23 cellular contexts compared by ENCODE assay signal in the genomic region with DNA sequence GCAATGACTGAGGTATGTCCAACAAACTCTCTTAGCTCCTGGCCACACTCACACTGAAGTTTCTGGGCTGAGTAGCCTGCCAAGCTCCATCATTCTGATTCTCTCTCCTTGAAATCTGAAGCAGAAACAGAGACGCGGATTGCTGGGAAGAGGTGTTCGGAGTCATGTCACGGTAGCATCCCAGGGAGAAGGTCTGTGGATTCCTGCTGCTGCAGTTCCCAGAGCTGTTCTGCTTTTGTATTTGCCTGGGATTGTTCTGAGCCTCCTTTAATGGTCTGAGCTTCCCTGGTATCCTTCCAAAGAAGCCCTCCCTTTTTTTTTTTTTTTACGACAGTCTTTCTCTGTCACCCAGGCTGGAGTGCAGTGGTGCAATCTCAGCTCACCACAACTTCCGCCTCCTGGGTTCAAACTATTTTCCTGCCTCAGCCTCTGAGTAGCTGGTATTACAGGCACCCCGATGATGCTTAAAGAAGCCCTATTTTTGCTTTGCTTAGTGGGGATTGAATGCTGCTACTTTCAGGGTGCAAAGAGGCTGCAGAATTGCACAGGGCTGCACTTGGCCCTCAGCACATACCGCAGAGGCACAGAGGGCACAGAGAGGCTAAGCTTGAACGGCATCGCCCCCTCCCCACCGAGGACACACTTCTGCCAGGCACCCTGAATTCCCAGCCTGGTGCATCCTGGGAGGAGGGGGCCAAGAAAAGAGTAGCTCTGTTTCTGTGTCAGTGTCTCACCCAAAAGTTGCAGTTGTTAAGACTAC.
A peak's percentile ranks its signal among the peaks of the same experiment; 100 is the strongest.
DNase-seq lines count a peak whose midpoint lies in the region; ATAC-seq and TF ChIP-seq lines count a peak whose summit lies in the region.
"Had no signal": no experiment of that assay in that cellular context is flagged by ENCODE, and none has a peak within 500 bp of the region (broad histone marks: within the 10 kb centered on the region; RNA-seq: fewer than 3 reads in every experiment).

No MANE protein-coding gene starts in this region.

- no peak for ATAC-seq in activated T-cell treated with anti-CD3 and anti-CD28 coated beads, Interleukin-2, amount 50 U/mL, for 72 hours (replicated peaks in 1 of 2)
- ATAC-seq: A549, HCT116 had no signal

- H2BK120ac ChIP-seq in mesendoderm (ENCODE audit: low read depth, low read length) = no peak overlapping the region

- H3K9me3 ChIP-seq in BLaER1 treated with 17β-estradiol and CSF1 and Interleukin-3, amounts not matched to agents 10 nM and 100 nM (replicated peaks in 1 of 11) = peaks cover 0 to 10% (median 0%) of the 10 kb centered on the region in 11 experiments; a peak in 3 of 22 replicates
- no peaks in the 10 kb centered on the region for H3K9me3 ChIP-seq in MG63
- no peaks in the 10 kb centered on the region for H3K9me3 ChIP-seq in SK-N-MC (ENCODE audit: low read depth, low read length)
- H3K9me3 ChIP-seq in vagina = no peaks in the 10 kb centered on the region
- H3K9me3 ChIP-seq: A549, left ventricle myocardium inferior, thoracic aorta had no signal

- no peak for TF ChIP-seq CTCF in vagina (IDR thresholded peaks at IDR 0.05)

- TF ChIP-seq POLR2A in vagina (IDR thresholded peaks at IDR 0.05) = no peak

- intact Hi-C loops in vagina (cut with DNase I) = no loop called here

- no CpG with 5 or more reads among the region's 11 CpGs for WGBS in mesendoderm (ENCODE audit: extremely low coverage, insufficient coverage, low lambda C conversion rate)

- no peak overlapping the region for H2AK5ac ChIP-seq in mesendoderm (ENCODE audit: low read length)

- H3K4me1 Mint-ChIP-seq in activated T-cell treated with anti-CD3 and anti-CD28 coated beads, Interleukin-2, amount 50 U/mL, for 72 hours (ENCODE audit: low read depth) = no peaks in the 10 kb centered on the region
- H3K4me1 Mint-ChIP-seq: activated CD4-positive, alpha-beta T cell treated with anti-CD3 and anti-CD28 coated beads, Interleukin-2, amount 10 ng/mL, durations not matched to agents 24 days and 14 days; naive B cell had no signal

- no peaks in the 10 kb centered on the region for H3K27me3 Mint-ChIP-seq in activated T-cell treated with anti-CD3 and anti-CD28 coated beads, Interleukin-2, amount 50 U/mL, for 72 hours (ENCODE audit: low read depth)
- H3K27me3 Mint-ChIP-seq: activated CD4-positive, alpha-beta T cell treated with anti-CD3 and anti-CD28 coated beads, Interleukin-2, amount 10 ng/mL, durations not matched to agents 24 days and 14 days; naive B cell; stimulated activated naive CD8-positive, alpha-beta T cell treated with anti-CD3 and anti-CD28 coated beads, Interleukin-15, Interleukin-2, amounts not matched to agents 100 ng/mL and 50 ng/mL, for 24 hours had no signal

- H3K18ac ChIP-seq in mesendoderm (ENCODE audit: low read length) = no peak overlapping the region

- no peak overlapping the region for H3K27ac Mint-ChIP-seq in activated T-cell treated with anti-CD3 and anti-CD28 coated beads, Interleukin-2, amount 50 U/mL, for 72 hours
- H3K27ac Mint-ChIP-seq: activated CD4-positive, alpha-beta T cell treated with anti-CD3 and anti-CD28 coated beads, Interleukin-2, amount 10 ng/mL, durations not matched to agents 24 days and 14 days; naive B cell; stimulated activated naive CD8-positive, alpha-beta T cell treated with anti-CD3 and anti-CD28 coated beads, Interleukin-15, Interleukin-2, amounts not matched to agents 100 ng/mL and 50 ng/mL, for 24 hours had no signal

- H3K4me1 ChIP-seq in BLaER1 treated with 17β-estradiol and CSF1 and Interleukin-3, amounts not matched to agents 10 nM and 100 nM = peaks cover 15 to 96% (median 68%) of the 10 kb centered on the region in 10 experiments
- H3K4me1 ChIP-seq in mesendoderm (ENCODE audit: control insufficient read depth, low read depth, low read length) (peaks cover 2% of the 10 kb centered on the region), vagina (no peaks in the 10 kb centered on the region)
- H3K4me1 ChIP-seq: A549, left ventricle myocardium inferior had no signal

- no peaks in the 10 kb centered on the region for H3K36me3 ChIP-seq in BLaER1 treated with 17β-estradiol and CSF1 and Interleukin-3, amounts not matched to agents 10 nM and 100 nM
- H3K36me3 ChIP-seq in MG63 = no peaks in the 10 kb centered on the region
- H3K36me3 ChIP-seq in SK-N-MC (ENCODE audit: insufficient read depth, low read length) = no peaks in the 10 kb centered on the region
- no peaks in the 10 kb centered on the region for H3K36me3 ChIP-seq in mesendoderm (ENCODE audit: control insufficient read depth, insufficient read depth, low read length)
- H3K36me3 ChIP-seq in vagina = no peaks in the 10 kb centered on the region
- H3K36me3 ChIP-seq: left ventricle myocardium inferior, thoracic aorta had no signal

- peak overlapping the region; percentile 20 to 76 (median 68); a peak in 19 of 22 replicates for H3K9ac ChIP-seq in BLaER1 treated with 17β-estradiol and CSF1 and Interleukin-3, amounts not matched to agents 10 nM and 100 nM
- H3K9ac ChIP-seq in SK-N-MC (ENCODE audit: insufficient read length) (peak overlapping the region; percentile 1), mesendoderm (ENCODE audit: low read length) (no peak overlapping the region)

- H3K27ac ChIP-seq in BLaER1 treated with 17β-estradiol and CSF1 and Interleukin-3, amounts not matched to agents 10 nM and 100 nM = peak overlapping the region; percentile 40 to 91 (median 80); a peak in 21 of 22 replicates
- H3K27ac ChIP-seq in SK-N-MC (peak overlapping the region; percentile 68), mesendoderm (ENCODE audit: low read depth, low read length) (no peak overlapping the region), vagina (no peak overlapping the region)
- H3K27ac ChIP-seq: A549, left ventricle myocardium inferior, RWPE1, thoracic aorta, VCaP had no signal

- H3K79me1 ChIP-seq in mesendoderm (ENCODE audit: low read length) = no peaks in the 10 kb centered on the region

- H4K8ac ChIP-seq in mesendoderm (ENCODE audit: low read depth, low read length) = no peak overlapping the region

- no peak overlapping the region for H2BK15ac ChIP-seq in mesendoderm (replicated peaks; ENCODE audit: low read depth)

- no peak overlapping the region for H3K23ac ChIP-seq in mesendoderm (ENCODE audit: low read length)

- no peaks in the 10 kb centered on the region for H4K20me1 ChIP-seq in BLaER1 treated with 17β-estradiol and CSF1 and Interleukin-3, amounts not matched to agents 10 nM and 100 nM

- DNase-seq in MG63 (peak; percentile 1), SK-N-MC (ENCODE audit: low read depth, low spot score) (peak; percentile 64), mesendoderm (peak; percentile 23), activated gamma-delta T cell treated with Interleukin-2 at 50 U/mL for 16 hours (no peak), vagina (ENCODE audit: extremely low spot score in 2 of 2) (no peak)
- DNase-seq in activated T-cell treated with anti-CD3 and anti-CD28 coated beads, Interleukin-2, amount 50 U/mL, for 72 hours = no peak
- DNase-seq in stimulated activated CD4-positive, alpha-beta T cell treated with anti-CD3 and anti-CD28 coated beads, Interleukin-2, amount 100 ng/mL, for 24 hours = no peak
- DNase-seq: activated CD4-positive, alpha-beta T cell treated with anti-CD3 and anti-CD28 coated beads, Interleukin-2, amount 10 ng/mL, durations not matched to agents 24 days and 14 days; activated T-cell treated with anti-CD3 and anti-CD28 coated beads, Interleukin-2, amount 50 U/mL, for 1 hour; AML-193; central memory CD4-positive, alpha-beta T cell; left ventricle myocardium inferior; naive B cell; NCI-H1105; NCI-H187 treated with DMSO at 0.1 percent for 48 hours; NCI-H526 had no signal

- H3K9me3 Mint-ChIP-seq in activated T-cell treated with anti-CD3 and anti-CD28 coated beads, Interleukin-2, amount 50 U/mL, for 72 hours = peaks cover 2 to 5% of the 10 kb centered on the region in 2 donors
- H3K9me3 Mint-ChIP-seq: activated CD4-positive, alpha-beta T cell treated with anti-CD3 and anti-CD28 coated beads, Interleukin-2, amount 10 ng/mL, durations not matched to agents 24 days and 14 days had no signal

- no peak overlapping the region for H3K4me3 Mint-ChIP-seq in activated T-cell treated with anti-CD3 and anti-CD28 coated beads, Interleukin-2, amount 50 U/mL, for 72 hours
- H3K4me3 Mint-ChIP-seq: activated CD4-positive, alpha-beta T cell treated with anti-CD3 and anti-CD28 coated beads, Interleukin-2, amount 10 ng/mL, durations not matched to agents 24 days and 14 days; naive B cell; stimulated activated naive CD8-positive, alpha-beta T cell treated with anti-CD3 and anti-CD28 coated beads, Interleukin-15, Interleukin-2, amounts not matched to agents 100 ng/mL and 50 ng/mL, for 24 hours had no signal

- H3K4me3 ChIP-seq in BLaER1 treated with 17β-estradiol and CSF1 and Interleukin-3, amounts not matched to agents 10 nM and 100 nM = peak overlapping the region in 8 of 10 experiments; percentile 2 to 54 (median 17); a peak in 7 of 20 replicates
- no peak overlapping the region for H3K4me3 ChIP-seq in MG63
- H3K4me3 ChIP-seq in SK-N-MC = peak overlapping the region; percentile 56
- H3K4me3 ChIP-seq in mesendoderm (ENCODE audit: low read length) = no peak overlapping the region
- H3K4me3 ChIP-seq in vagina = no peak overlapping the region
- H3K4me3 ChIP-seq: A549, left ventricle myocardium inferior, thoracic aorta had no signal

- no peaks in the 10 kb centered on the region for H3K79me2 ChIP-seq in mesendoderm (ENCODE audit: control insufficient read depth, insufficient read depth, low read length)

- H3K36me3 Mint-ChIP-seq in activated T-cell treated with anti-CD3 and anti-CD28 coated beads, Interleukin-2, amount 50 U/mL, for 72 hours (ENCODE audit: insufficient read depth in 2 of 2) = no peaks in the 10 kb centered on the region
- H3K36me3 Mint-ChIP-seq: naive B cell had no signal

- H4K5ac ChIP-seq in mesendoderm (ENCODE audit: low read length) = no peak overlapping the region

- peak overlapping the region; percentile 73 to 96 (median 86) for H3K4me2 ChIP-seq in BLaER1 treated with 17β-estradiol and CSF1 and Interleukin-3, amounts not matched to agents 10 nM and 100 nM
- H3K4me2 ChIP-seq in mesendoderm (ENCODE audit: low read length) = no peak overlapping the region
- H3K4me2 ChIP-seq: A549 had no signal

- H3K56ac ChIP-seq in mesendoderm (ENCODE audit: low read length) = no peak overlapping the region

- no peak overlapping the region for H2BK5ac ChIP-seq in mesendoderm (ENCODE audit: low read length)

- H3K27me3 ChIP-seq in BLaER1 treated with 17β-estradiol and CSF1 and Interleukin-3, amounts not matched to agents 10 nM and 100 nM = no peaks in the 10 kb centered on the region
- no peaks in the 10 kb centered on the region for H3K27me3 ChIP-seq in MG63
- no peaks in the 10 kb centered on the region for H3K27me3 ChIP-seq in mesendoderm (ENCODE audit: insufficient read depth, low read length, poor library complexity)
- H3K27me3 ChIP-seq in vagina = no peaks in the 10 kb centered on the region

- H3K4ac ChIP-seq in mesendoderm (ENCODE audit: low read depth, low read length) = no peak overlapping the region

Comparison
In these comparisons a context has a peak if more than half of its experiments do, and no peak if none do; other contexts are left out.
1. H3K27ac ChIP-seq: peak in BLaER1 treated with 17β-estradiol and CSF1 and Interleukin-3, amounts not matched to agents 10 nM and 100 nM (11 of 11) and SK-N-MC (single experiment); none in mesendoderm (single experiment) and vagina (single experiment).
2. H3K4me3 ChIP-seq: peak in BLaER1 treated with 17β-estradiol and CSF1 and Interleukin-3, amounts not matched to agents 10 nM and 100 nM (8 of 10) and SK-N-MC (single experiment); none in MG63 (single experiment), mesendoderm (single experiment) and vagina (0 of 2).
3. DNase-seq: peak in MG63 (single experiment), SK-N-MC (single experiment) and mesendoderm (single experiment); none in activated gamma-delta T cell treated with Interleukin-2 at 50 U/mL for 16 hours (single experiment), activated T-cell treated with anti-CD3 and anti-CD28 coated beads, Interleukin-2, amount 50 U/mL, for 72 hours (0 of 2), stimulated activated CD4-positive, alpha-beta T cell treated with anti-CD3 and anti-CD28 coated beads, Interleukin-2, amount 100 ng/mL, for 24 hours (0 of 2) and vagina (0 of 2).